Comparison of ENCODE assay signal across 10 cellular contexts in the genomic region with DNA sequence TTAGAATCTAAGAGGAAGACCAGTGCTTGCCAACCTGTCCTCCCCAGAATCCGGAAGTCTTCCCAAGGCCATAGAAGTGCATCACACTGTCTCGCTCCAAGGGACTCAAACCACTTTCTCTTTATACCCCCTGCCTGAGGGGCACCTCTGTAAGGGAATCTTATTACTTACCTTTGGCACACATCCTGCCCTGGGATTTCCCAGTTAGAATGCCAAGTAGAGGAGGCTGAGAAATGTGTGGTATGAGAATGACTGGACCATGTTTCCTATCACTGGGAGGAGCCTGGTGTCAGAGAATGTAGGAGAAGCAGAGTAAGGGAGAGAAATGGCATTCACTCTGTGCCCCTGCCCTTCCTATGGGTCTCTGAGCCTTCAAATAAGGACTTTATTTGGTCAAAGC.
DNase-seq lines count a peak whose midpoint lies in the region; ATAC-seq and TF ChIP-seq lines count a peak whose summit lies in the region.
"Had no signal": no experiment of that assay in that cellular context is flagged by ENCODE, and none has a peak within 500 bp of the region (broad histone marks: within the 10 kb centered on the region; RNA-seq: fewer than 3 reads in every experiment).

No MANE protein-coding gene starts in this region.

- H3K4me1 ChIP-seq in lung (ENCODE audit: control insufficient read depth in 2 of 2, insufficient read depth in 2 of 2, low read length in 2 of 2) = peaks cover 10 to 13% of the 10 kb centered on the region in 2 donors

- no peak overlapping the region for H3K4me3 ChIP-seq in cardiac fibroblast (replicated peaks in 1 of 2; ENCODE audit: low read depth in 2 of 2, low read length in 2 of 2)
- no peak overlapping the region for H3K4me3 ChIP-seq in lung

- H3K36me3 ChIP-seq in lung (ENCODE audit: control insufficient read depth in 2 of 2, insufficient read depth in 2 of 2, low read length in 2 of 2) = no peaks in the 10 kb centered on the region

- no peak for TF ChIP-seq RAD21 in Ishikawa (IDR thresholded peaks at IDR 0.05; ENCODE audit: low read depth)

- ATAC-seq in lung (ENCODE audit: insufficient read depth, low FRiP score) = peak; percentile 29
- ATAC-seq in GM18511 (IDR thresholded peaks at IDR 0.05; ENCODE audit: unreplicated experiment) = no peak
- ATAC-seq in HG03175 (IDR thresholded peaks at IDR 0.05; ENCODE audit: unreplicated experiment) = no peak

- no peak overlapping the region for H3K27ac ChIP-seq in lung (ENCODE audit: low read depth in 1 of 2, low read length in 1 of 2)
- H3K27ac ChIP-seq: C4-2B had no signal

- TF ChIP-seq CTCF in cardiac fibroblast (IDR thresholded peaks at IDR 0.05; ENCODE audit: low read depth, low read length) (no peak), lung (IDR thresholded peaks at IDR 0.05; ENCODE audit: control extremely low read depth, extremely low read depth) (no peak)

- H3K9me3 ChIP-seq in lung (ENCODE audit: control insufficient read depth in 2 of 2, insufficient read depth in 1 of 2, low read length in 1 of 2) = no peaks in the 10 kb centered on the region

- peak; percentile 64; the same call in 1 of the 2 replicates for TF ChIP-seq EP300 in Ishikawa (IDR thresholded peaks at IDR 0.05; ENCODE audit: borderline replicate concordance)

- 95 to 98% methylated on average over 2 of the region's 2 CpGs for WGBS in lung, 2 donors

- DNase-seq in AG08396 (ENCODE audit: low spot score) (peak; percentile 62), cardiac fibroblast (ENCODE audit: low read depth in 2 of 2) (peak; percentile 76 to 84), lung (ENCODE audit: low spot score) (no peak), NCI-H187 treated with DMSO at 0.1 percent for 48 hours (lab: John Stamatoyannopoulos, UW) (no peak), NCI-H526 (lab: John Stamatoyannopoulos, UW) (no peak)
- DNase-seq: activated T-cell treated with anti-CD3 and anti-CD28 coated beads, Interleukin-2, amount 50 U/mL, for 1 hour had no signal

- H3K27me3 ChIP-seq in lung (ENCODE audit: control insufficient read depth, insufficient read depth) = no peaks in the 10 kb centered on the region

TF ChIP-seq in Ishikawa, 13 proteins besides CTCF, POLR2A, EP300 and RAD21:
- TF ChIP-seq REST (IDR thresholded peaks at IDR 0.05; ENCODE audit: low read depth) (no peak), FOXM1 (IDR thresholded peaks at IDR 0.05; ENCODE audit: borderline replicate concordance, low read depth) (0 out of 2 replicates have a peak, but pooled peaks have one; percentile 55), TEAD4 (IDR thresholded peaks at IDR 0.05) (peak; percentile 77), TAF1 (IDR thresholded peaks at IDR 0.05; ENCODE audit: low read depth) (no peak), NFIC (IDR thresholded peaks at IDR 0.05) (peak; percentile 81), ZBTB7A (IDR thresholded peaks at IDR 0.05; ENCODE audit: low read depth) (no peak), TCF12 (IDR thresholded peaks at IDR 0.05; ENCODE audit: low read depth) (peak; percentile 54)

Comparison
In these comparisons a context has a peak if more than half of its experiments do, and no peak if none do; other contexts are left out.
1. DNase-seq: peak in AG08396 (single experiment) and cardiac fibroblast (2 of 2); none in lung (single experiment), NCI-H187 treated with DMSO at 0.1 percent for 48 hours (single experiment) and NCI-H526 (0 of 2).